Comparison of ENCODE assay signal across 29 cellular contexts in the genomic region with DNA sequence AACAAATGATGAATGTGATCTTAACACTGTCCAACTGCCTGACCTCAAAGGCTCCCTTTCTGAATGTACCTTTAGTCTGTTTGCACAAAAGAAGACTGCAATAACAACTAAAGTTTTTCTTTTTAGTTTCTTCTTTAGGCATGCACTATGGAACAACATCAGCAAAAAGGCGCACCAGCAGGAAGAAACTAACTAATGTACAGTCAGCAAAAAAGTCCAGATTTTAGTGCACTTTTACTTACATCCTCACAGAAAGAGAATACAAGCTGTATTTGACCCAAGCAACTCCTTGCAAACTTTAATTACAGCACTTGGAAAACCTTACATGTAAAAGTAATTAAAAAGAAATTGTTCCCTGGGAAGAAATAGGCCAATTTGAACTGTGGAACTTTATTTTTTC.
"Had no signal": no experiment of that assay in that cellular context is flagged by ENCODE, and none has a peak within 500 bp of the region (broad histone marks: within the 10 kb centered on the region; RNA-seq: fewer than 3 reads in every experiment).

No MANE protein-coding gene starts in this region.

- H3K36me3 ChIP-seq: ascending aorta, breast epithelium, cardiac muscle cell, esophagus muscularis mucosa, gastrocnemius medialis, heart right ventricle had no signal

- H3K27ac ChIP-seq: ascending aorta, breast epithelium, cardiac muscle cell, coronary artery, esophagus muscularis mucosa, foreskin keratinocyte, gastrocnemius medialis, heart right ventricle, hepatocyte had no signal

- H3K4me1 ChIP-seq: ascending aorta, breast epithelium, esophagus muscularis mucosa, foreskin keratinocyte, gastrocnemius medialis, heart right ventricle had no signal

- H3K4me3 ChIP-seq: ascending aorta, breast epithelium, cardiac muscle cell, coronary artery, esophagus muscularis mucosa, gastrocnemius medialis, heart right ventricle, hepatocyte had no signal

- H3K27me3 ChIP-seq: ascending aorta, breast epithelium, esophagus muscularis mucosa, foreskin keratinocyte, gastrocnemius medialis, heart right ventricle, hepatocyte had no signal

- H3K9me3 ChIP-seq: ascending aorta, gastrocnemius medialis had no signal

- DNase-seq: activated CD4-positive, alpha-beta memory T cell treated with anti-CD3 and anti-CD28 coated beads, Interleukin-2, amount 10 ng/mL, durations not matched to agents 7 days and 5 days; activated CD4-positive, alpha-beta T cell treated with anti-CD3 and anti-CD28 coated beads for 1 hour; activated CD4-positive, alpha-beta T cell treated with anti-CD3 and anti-CD28 coated beads for 4 hours; activated CD4-positive, alpha-beta T cell treated with anti-CD3 and anti-CD28 coated beads, Interleukin-2, amount 10 ng/mL, durations not matched to agents 7 days and 5 days; activated CD4-positive, alpha-beta T cell treated with anti-CD3 and anti-CD28 coated beads, Interleukin-2, amount 50 U/mL, for 4 hours; activated CD4-positive, CD25-positive, alpha-beta regulatory T cell; activated CD8-positive, alpha-beta memory T cell treated with anti-CD3 and anti-CD28 coated beads, Interleukin-2, amount 50 U/mL, for 48 hours; activated gamma-delta T cell; activated naive CD4-positive, alpha-beta T cell; activated naive CD4-positive, alpha-beta T cell treated with anti-CD3 and anti-CD28 coated beads, Interleukin-2, amount 10 ng/mL, durations not matched to agents 7 days and 5 days; activated naive CD8-positive, alpha-beta T cell treated with anti-CD3 and anti-CD28 coated beads, Interleukin-2, amount 10 ng/mL, durations not matched to agents 7 days and 5 days; activated T-cell treated with anti-CD3 and anti-CD28 coated beads for 4 hours; activated T-cell treated with anti-CD3 and anti-CD28 coated beads, Interleukin-2, amount 50 U/mL, for 24 hours; activated T-cell treated with anti-CD3 and anti-CD28 coated beads, Interleukin-2, amount 50 U/mL, for 72 hours; dermis blood vessel endothelial cell; effector CD4-positive, alpha-beta T cell; effector memory CD8-positive, alpha-beta T cell; erythroblast; foreskin keratinocyte; gastrocnemius medialis; heart right ventricle; T-helper 2 cell had no signal

- H3K4me2 ChIP-seq: hepatocyte had no signal

- H2AFZ ChIP-seq: hepatocyte had no signal

- ATAC-seq: activated naive CD4-positive, alpha-beta T cell treated with anti-CD3 and anti-CD28 coated beads, Interleukin-2, amount 50 U/mL, for 72 hours; activated T-cell treated with anti-CD3 and anti-CD28 coated beads, Interleukin-2, amount 50 U/mL, for 72 hours; effector memory CD8-positive, alpha-beta T cell; foreskin keratinocyte; gastrocnemius medialis; heart right ventricle had no signal

- H3K79me2 ChIP-seq: hepatocyte had no signal
